10 cellular contexts compared by ENCODE assay signal in the genomic region with DNA sequence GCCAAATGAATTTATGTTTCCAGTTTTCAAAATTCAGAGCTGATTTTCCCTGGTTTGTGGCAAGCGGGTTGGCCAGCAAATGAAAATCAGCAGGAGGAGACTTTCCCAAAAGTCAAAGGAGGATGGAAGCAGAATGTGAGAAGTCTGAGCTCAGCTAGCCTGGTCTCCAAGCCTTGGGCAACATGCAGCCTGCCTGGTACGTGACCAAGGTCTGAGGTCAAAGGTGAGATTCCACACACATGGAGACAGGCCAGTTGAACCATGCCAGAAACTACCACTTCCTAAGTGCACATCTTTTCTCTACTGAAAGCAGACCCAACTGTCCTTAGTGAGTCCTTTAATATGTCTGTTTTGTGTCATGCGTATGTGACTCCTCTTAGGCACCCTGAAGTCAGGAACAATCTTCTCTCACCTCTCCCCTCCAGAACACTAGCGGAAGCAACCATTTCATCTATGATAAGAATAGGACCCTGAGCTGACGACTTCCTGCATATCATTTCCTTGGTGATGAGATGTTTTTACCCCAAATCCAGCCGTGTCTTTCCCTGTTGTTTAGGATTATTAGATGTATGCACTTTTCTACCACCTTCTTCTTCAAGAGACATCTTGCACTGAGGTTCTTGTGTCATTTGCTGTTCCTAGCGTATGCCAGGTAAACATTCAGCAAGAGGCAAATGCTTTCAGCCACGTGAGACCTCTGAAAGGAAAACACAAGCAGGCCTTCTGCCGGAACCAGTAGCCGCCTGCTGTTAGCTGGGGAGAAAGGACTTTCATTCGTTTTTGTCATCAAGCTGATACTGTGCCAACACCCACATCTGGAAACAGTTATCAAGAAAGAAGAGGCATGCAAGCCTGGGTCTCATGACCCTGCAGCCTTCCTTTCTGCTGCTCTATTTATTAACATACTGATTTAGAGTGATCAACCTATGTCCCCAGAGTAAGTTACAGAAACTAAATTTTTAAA. TPM values are rescaled to one million over a fixed set of nuclear protein-coding genes. Genes with fewer than 3 reads are reported as not detected.
DNase-seq lines count a peak whose midpoint lies in the region; ATAC-seq and TF ChIP-seq lines count a peak whose summit lies in the region.
"Had no signal": no experiment of that assay in that cellular context is flagged by ENCODE, and none has a peak within 500 bp of the region (broad histone marks: within the 10 kb centered on the region; RNA-seq: fewer than 3 reads in every experiment).

No MANE protein-coding gene starts in this region.

- H3K9me3 ChIP-seq in gastrocnemius medialis = no peaks in the 10 kb centered on the region
- H3K9me3 ChIP-seq in CD8-positive, alpha-beta memory T cell (ENCODE audit: low read length) = no peaks in the 10 kb centered on the region

- DNase-seq in Daoy (ENCODE audit: low read depth) (peak; percentile 99), foreskin fibroblast (peak; percentile 98), gastrocnemius medialis (peak; percentile 61 to 68), Kasumi-1 (lab: John Stamatoyannopoulos, UW) (no peak)
- DNase-seq in activated CD4-positive, alpha-beta memory T cell treated with anti-CD3 and anti-CD28 coated beads for 36 hours = no peak
- DNase-seq in effector CD4-positive, alpha-beta T cell = no peak
- no peak for DNase-seq in CD8-positive, alpha-beta memory T cell
- DNase-seq: activated CD4-positive, alpha-beta T cell treated with anti-CD3 and anti-CD28 coated beads for 1 hour; NCI-H146 had no signal

- peaks cover 4% of the 10 kb centered on the region for H3K4me1 Mint-ChIP-seq in activated CD4-positive, alpha-beta memory T cell treated with anti-CD3 and anti-CD28 coated beads for 36 hours (ENCODE audit: low read depth)
- peaks cover 2 to 6% (median 6%) of the 10 kb centered on the region in 3 donors for H3K4me1 Mint-ChIP-seq in CD8-positive, alpha-beta memory T cell

- CTCF ChIA-PET in activated CD4-positive, alpha-beta memory T cell treated with anti-CD3 and anti-CD28 coated beads for 36 hours (lab: Charles Lee) = interaction anchor here (0.8 kb wide), 1 partner anchor 77 kb away, joined by 3 read pairs; no protein-coding TSS in a partner anchor
- CTCF ChIA-PET in CD8-positive, alpha-beta memory T cell (lab: Charles Lee) = interaction anchor here (0.9 kb wide), 1 partner anchor 15 kb away, joined by 3 read pairs; no protein-coding TSS in a partner anchor

- H3K27me3 Mint-ChIP-seq in activated CD4-positive, alpha-beta memory T cell treated with anti-CD3 and anti-CD28 coated beads for 36 hours = peaks cover 8% of the 10 kb centered on the region
- H3K27me3 Mint-ChIP-seq in CD8-positive, alpha-beta memory T cell = peaks cover 7 to 11% of the 10 kb centered on the region in 2 donors

- in situ Hi-C loops in gastrocnemius medialis (cut with MboI; ENCODE audit: low sequenced_read_pairs in 4 of 4) = no loop called here

- ATAC-seq in SK-N-SH treated with all-trans-retinoic acid at 6 μM for 48 hours (peak; percentile 57), gastrocnemius medialis (peak; percentile 73 to 82)

- H3K27ac ChIP-seq in gastrocnemius medialis = peak overlapping the region; percentile 23 to 61 (median 38)
- H3K27ac ChIP-seq in CD8-positive, alpha-beta memory T cell (ENCODE audit: low read depth, low read length) = no peak overlapping the region

- no peak overlapping the region for H3K27ac Mint-ChIP-seq in activated CD4-positive, alpha-beta memory T cell treated with anti-CD3 and anti-CD28 coated beads for 36 hours
- H3K27ac Mint-ChIP-seq in CD8-positive, alpha-beta memory T cell = no peak overlapping the region

- no peak overlapping the region for H3K4me3 ChIP-seq in foreskin fibroblast (ENCODE audit: low read depth in 1 of 2, low read length in 2 of 2)
- no peak overlapping the region for H3K4me3 ChIP-seq in gastrocnemius medialis
- no peak overlapping the region for H3K4me3 ChIP-seq in CD8-positive, alpha-beta memory T cell (ENCODE audit: low read length)

- no peaks in the 10 kb centered on the region for H3K36me3 Mint-ChIP-seq in activated CD4-positive, alpha-beta memory T cell treated with anti-CD3 and anti-CD28 coated beads for 36 hours
- peaks cover 0 to 3% (median 0%) of the 10 kb centered on the region in 3 donors for H3K36me3 Mint-ChIP-seq in CD8-positive, alpha-beta memory T cell

- TF ChIP-seq CTCF in foreskin fibroblast (IDR thresholded peaks at IDR 0.05; ENCODE audit: low read depth, low read length) (peak; percentile 45), gastrocnemius medialis (IDR thresholded peaks at IDR 0.05 in 4 of 5, conservative IDR thresholded peaks at IDR 0.05 in 1 of 5) (peak in 1 of 5 experiments; percentile 11)

- no peak overlapping the region for H3K4me3 Mint-ChIP-seq in activated CD4-positive, alpha-beta memory T cell treated with anti-CD3 and anti-CD28 coated beads for 36 hours
- no peak overlapping the region for H3K4me3 Mint-ChIP-seq in CD8-positive, alpha-beta memory T cell

- H3K9me3 Mint-ChIP-seq in activated CD4-positive, alpha-beta memory T cell treated with anti-CD3 and anti-CD28 coated beads for 36 hours = no peaks in the 10 kb centered on the region
- H3K9me3 Mint-ChIP-seq in CD8-positive, alpha-beta memory T cell = no peaks in the 10 kb centered on the region

- H3K27me3 ChIP-seq in gastrocnemius medialis = no peaks in the 10 kb centered on the region
- no peaks in the 10 kb centered on the region for H3K27me3 ChIP-seq in CD8-positive, alpha-beta memory T cell (ENCODE audit: insufficient read depth, low read length, poor library complexity, severe bottlenecking)

- peaks cover 8 to 14% of the 10 kb centered on the region in 2 donors for H3K4me1 ChIP-seq in gastrocnemius medialis
- no peaks in the 10 kb centered on the region for H3K4me1 ChIP-seq in CD8-positive, alpha-beta memory T cell (ENCODE audit: insufficient read depth, low read length)

- TF ChIP-seq POLR2A in gastrocnemius medialis (IDR thresholded peaks at IDR 0.05) = no peak

- POLR2A ChIA-PET in activated CD4-positive, alpha-beta memory T cell treated with anti-CD3 and anti-CD28 coated beads for 36 hours (lab: Charles Lee) = no interaction called here
- POLR2A ChIA-PET in CD8-positive, alpha-beta memory T cell (lab: Charles Lee) = no interaction called here

- no peaks in the 10 kb centered on the region for H3K36me3 ChIP-seq in gastrocnemius medialis
- no peaks in the 10 kb centered on the region for H3K36me3 ChIP-seq in CD8-positive, alpha-beta memory T cell (ENCODE audit: insufficient read depth, low read length)

- intact Hi-C loops in gastrocnemius medialis (cut with DNase I; ENCODE audit: low total_unique reads) = no loop called here
- intact Hi-C loops in activated CD4-positive, alpha-beta memory T cell treated with anti-CD3 and anti-CD28 coated beads for 36 hours (cut with micrococcal nuclease) = no loop called here

TF ChIP-seq in SK-N-SH treated with all-trans-retinoic acid at 6 μM for 48 hours, 23 proteins besides CTCF, POLR2A, EP300 and RAD21 (continues in another document):
- TF ChIP-seq ARNTL (CRISPR knock-in tag; IDR thresholded peaks at IDR 0.05; ENCODE audit: borderline replicate concordance, low read depth) = 0 out of 2 replicates have a peak, but pooled peaks have one; percentile 68
- TF ChIP-seq, protein P1, sequence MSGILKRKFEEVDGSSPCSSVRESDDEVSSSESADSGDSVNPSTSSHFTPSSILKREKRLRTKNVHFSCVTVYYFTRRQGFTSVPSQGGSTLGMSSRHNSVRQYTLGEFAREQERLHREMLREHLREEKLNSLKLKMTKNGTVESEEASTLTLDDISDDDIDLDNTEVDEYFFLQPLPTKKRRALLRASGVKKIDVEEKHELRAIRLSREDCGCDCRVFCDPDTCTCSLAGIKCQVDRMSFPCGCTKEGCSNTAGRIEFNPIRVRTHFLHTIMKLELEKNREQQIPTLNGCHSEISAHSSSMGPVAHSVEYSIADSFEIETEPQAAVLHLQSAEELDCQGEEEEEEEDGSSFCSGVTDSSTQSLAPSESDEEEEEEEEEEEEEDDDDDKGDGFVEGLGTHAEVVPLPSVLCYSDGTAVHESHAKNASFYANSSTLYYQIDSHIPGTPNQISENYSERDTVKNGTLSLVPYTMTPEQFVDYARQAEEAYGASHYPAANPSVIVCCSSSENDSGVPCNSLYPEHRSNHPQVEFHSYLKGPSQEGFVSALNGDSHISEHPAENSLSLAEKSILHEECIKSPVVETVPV (CRISPR knock-in tag; IDR thresholded peaks at IDR 0.05) = 0 out of 2 replicates have a peak, but pooled peaks have one; percentile 26
- peak; percentile 45; the same call in 1 of the 2 replicates for TF ChIP-seq CSDC2 (CRISPR knock-in tag; IDR thresholded peaks at IDR 0.05)
- TF ChIP-seq, protein P2, sequence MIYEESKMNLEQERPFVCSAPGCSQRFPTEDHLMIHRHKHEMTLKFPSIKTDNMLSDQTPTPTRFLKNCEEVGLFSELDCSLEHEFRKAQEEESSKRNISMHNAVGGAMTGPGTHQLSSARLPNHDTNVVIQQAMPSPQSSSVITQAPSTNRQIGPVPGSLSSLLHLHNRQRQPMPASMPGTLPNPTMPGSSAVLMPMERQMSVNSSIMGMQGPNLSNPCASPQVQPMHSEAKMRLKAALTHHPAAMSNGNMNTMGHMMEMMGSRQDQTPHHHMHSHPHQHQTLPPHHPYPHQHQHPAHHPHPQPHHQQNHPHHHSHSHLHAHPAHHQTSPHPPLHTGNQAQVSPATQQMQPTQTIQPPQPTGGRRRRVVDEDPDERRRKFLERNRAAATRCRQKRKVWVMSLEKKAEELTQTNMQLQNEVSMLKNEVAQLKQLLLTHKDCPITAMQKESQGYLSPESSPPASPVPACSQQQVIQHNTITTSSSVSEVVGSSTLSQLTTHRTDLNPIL (CRISPR knock-in tag; IDR thresholded peaks at IDR 0.05; ENCODE audit: low read depth) = no peak
- TF ChIP-seq GLIS3 (CRISPR knock-in tag; IDR thresholded peaks at IDR 0.05) = no peak
- TF ChIP-seq, protein P3, sequence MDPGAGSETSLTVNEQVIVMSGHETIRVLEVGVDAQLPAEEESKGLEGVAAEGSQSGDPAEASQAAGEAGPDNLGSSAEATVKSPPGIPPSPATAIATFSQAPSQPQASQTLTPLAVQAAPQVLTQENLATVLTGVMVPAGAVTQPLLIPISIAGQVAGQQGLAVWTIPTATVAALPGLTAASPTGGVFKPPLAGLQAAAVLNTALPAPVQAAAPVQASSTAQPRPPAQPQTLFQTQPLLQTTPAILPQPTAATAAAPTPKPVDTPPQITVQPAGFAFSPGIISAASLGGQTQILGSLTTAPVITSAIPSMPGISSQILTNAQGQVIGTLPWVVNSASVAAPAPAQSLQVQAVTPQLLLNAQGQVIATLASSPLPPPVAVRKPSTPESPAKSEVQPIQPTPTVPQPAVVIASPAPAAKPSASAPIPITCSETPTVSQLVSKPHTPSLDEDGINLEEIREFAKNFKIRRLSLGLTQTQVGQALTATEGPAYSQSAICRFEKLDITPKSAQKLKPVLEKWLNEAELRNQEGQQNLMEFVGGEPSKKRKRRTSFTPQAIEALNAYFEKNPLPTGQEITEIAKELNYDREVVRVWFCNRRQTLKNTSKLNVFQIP (CRISPR knock-in tag; IDR thresholded peaks at IDR 0.05; ENCODE audit: borderline replicate concordance, low read depth) = no peak
- TF ChIP-seq ESRRG (CRISPR knock-in tag; IDR thresholded peaks at IDR 0.05) = no peak

RNA-seq across cellular contexts. Expression of a gene that starts 9.7 kb away (rescaled TPM):
- 1,514 and 1,682 TPM in 2 replicates for total RNA-seq in Daoy (2014; rRNA removed; shearing (Covaris generic))
- 10 to 100 TPM; 38.4 to 48.0 (median 40.0) TPM for total RNA-seq in gastrocnemius medialis
- total RNA-seq in activated CD4-positive, alpha-beta memory T cell treated with anti-CD3 and anti-CD28 coated beads for 36 hours = under 1 TPM; 0.58 to 0.97 TPM
- total RNA-seq in CD8-positive, alpha-beta memory T cell = 1 to 10 TPM; 8.8 to 9.2 TPM
- polyA plus RNA-seq in CD8-positive, alpha-beta memory T cell = 4.9 TPM

Comparison
In these comparisons a context has a peak if more than half of its experiments do, and no peak if none do; other contexts are left out.
1. DNase-seq: peak in Daoy (single experiment), foreskin fibroblast (2 of 2) and gastrocnemius medialis (2 of 2); none in activated CD4-positive, alpha-beta memory T cell treated with anti-CD3 and anti-CD28 coated beads for 36 hours (single experiment), effector CD4-positive, alpha-beta T cell (single experiment), Kasumi-1 (0 of 2) and CD8-positive, alpha-beta memory T cell (0 of 5).
2. RNA of a gene that starts 9.7 kb away (total RNA-seq): 1,514 to 1,682 TPM in Daoy; 38.4 to 48.0 TPM in gastrocnemius medialis, 8.8 to 9.2 TPM in CD8-positive, alpha-beta memory T cell and 0.58 to 0.97 TPM in activated CD4-positive, alpha-beta memory T cell treated with anti-CD3 and anti-CD28 coated beads for 36 hours; every median in the first group is over 10 times any median in the second.